Comparison of ENCODE assay signal across 34 cellular contexts in genomic region chr3:88879905-88880304, GRCh38.
"Had no signal": no experiment of that assay in that cellular context is flagged by ENCODE, and none has a peak within 500 bp of the region (broad histone marks: within the 10 kb centered on the region; RNA-seq: fewer than 3 reads in every experiment).

No MANE protein-coding gene starts in this region.

- DNase-seq: activated B cell treated with CpG ODN at 0.5 μM for 24 hours; activated CD4-positive, alpha-beta memory T cell treated with anti-CD3 and anti-CD28 coated beads, Interleukin-2, amount 10 ng/mL, durations not matched to agents 7 days and 5 days; activated CD4-positive, alpha-beta T cell treated with anti-CD3 and anti-CD28 coated beads for 1 hour; activated CD4-positive, alpha-beta T cell treated with anti-CD3 and anti-CD28 coated beads for 48 hours; activated CD8-positive, alpha-beta memory T cell treated with anti-CD3 and anti-CD28 coated beads for 24 hours; activated CD8-positive, alpha-beta memory T cell treated with anti-CD3 and anti-CD28 coated beads, Interleukin-2, amount 10 ng/mL, durations not matched to agents 7 days and 5 days; activated CD8-positive, alpha-beta memory T cell treated with anti-CD3 and anti-CD28 coated beads, Interleukin-2, amount 50 U/mL, for 48 hours; activated effector memory CD4-positive, alpha-beta T cell treated with Interleukin-2 at 50 U/mL for 16 hours; activated naive CD4-positive, alpha-beta T cell treated with anti-CD3 and anti-CD28 coated beads, Interleukin-2, amount 10 ng/mL, durations not matched to agents 7 days and 5 days; activated naive CD8-positive, alpha-beta T cell treated with anti-CD3 and anti-CD28 coated beads, Interleukin-2, amount 50 U/mL, for 24 hours; activated T-cell treated with anti-CD3 and anti-CD28 coated beads, Interleukin-2, amount 50 U/mL, for 48 hours; anterior cingulate cortex; NCI-H1105; NCI-H1417 treated with DMSO at 0.1 percent for 48 hours; NCI-H1694; NCI-H1930; NCI-H345; NCI-H510A; NCI-H526; NCI-H748 treated with DMSO at 0.1 percent for 48 hours; NK-92 treated with Interleukin-12 subunit alpha and Interleukin-12 subunit beta, amount 100 ng/mL, for 24 hours; PC-3; Peyer's patch; Right ventricle myocardium superior; RPMI8226; SW 1271; T-helper 1 cell; T-helper 2 cell; T-helper 9 cell had no signal

- H3K9me3 Mint-ChIP-seq: activated B cell treated with CpG ODN at 0.5 μM for 24 hours; activated CD4-positive, alpha-beta memory T cell treated with anti-CD3 and anti-CD28 coated beads, Interleukin-2, amount 10 ng/mL, durations not matched to agents 7 days and 5 days; activated naive CD4-positive, alpha-beta T cell treated with anti-CD3 and anti-CD28 coated beads, Interleukin-2, amount 10 ng/mL, durations not matched to agents 7 days and 5 days had no signal

- H3K27ac Mint-ChIP-seq: activated B cell treated with CpG ODN at 0.5 μM for 24 hours; activated CD4-positive, alpha-beta memory T cell treated with anti-CD3 and anti-CD28 coated beads, Interleukin-2, amount 10 ng/mL, durations not matched to agents 7 days and 5 days; activated CD8-positive, alpha-beta memory T cell treated with anti-CD3 and anti-CD28 coated beads, Interleukin-2, amount 10 ng/mL, durations not matched to agents 7 days and 5 days; activated naive CD4-positive, alpha-beta T cell treated with anti-CD3 and anti-CD28 coated beads, Interleukin-2, amount 10 ng/mL, durations not matched to agents 7 days and 5 days; activated naive CD8-positive, alpha-beta T cell; activated naive CD8-positive, alpha-beta T cell treated with anti-CD3 and anti-CD28 coated beads, Interleukin-2, amount 50 U/mL, for 24 hours; brain had no signal

- H3K4me1 Mint-ChIP-seq: activated B cell treated with CpG ODN at 0.5 μM for 24 hours; activated CD4-positive, alpha-beta memory T cell treated with anti-CD3 and anti-CD28 coated beads, Interleukin-2, amount 10 ng/mL, durations not matched to agents 7 days and 5 days; activated CD8-positive, alpha-beta memory T cell treated with anti-CD3 and anti-CD28 coated beads, Interleukin-2, amount 10 ng/mL, durations not matched to agents 7 days and 5 days; activated naive CD4-positive, alpha-beta T cell treated with anti-CD3 and anti-CD28 coated beads, Interleukin-2, amount 10 ng/mL, durations not matched to agents 7 days and 5 days; activated naive CD8-positive, alpha-beta T cell treated with anti-CD3 and anti-CD28 coated beads, Interleukin-2, amount 50 U/mL, for 24 hours; central memory CD8-positive, alpha-beta T cell had no signal

- H3K27ac ChIP-seq: cardiac muscle cell, Peyer's patch, VCaP had no signal

- ATAC-seq: activated CD8-positive, alpha-beta memory T cell treated with anti-CD3 and anti-CD28 coated beads, Interleukin-2, amount 10 ng/mL, durations not matched to agents 7 days and 5 days; activated naive CD8-positive, alpha-beta T cell treated with anti-CD3 and anti-CD28 coated beads, Interleukin-2, amount 50 U/mL, for 24 hours; PC-3 had no signal

- H3K36me3 Mint-ChIP-seq: activated CD8-positive, alpha-beta memory T cell treated with anti-CD3 and anti-CD28 coated beads, Interleukin-2, amount 10 ng/mL, durations not matched to agents 7 days and 5 days; activated naive CD4-positive, alpha-beta T cell treated with anti-CD3 and anti-CD28 coated beads, Interleukin-2, amount 10 ng/mL, durations not matched to agents 7 days and 5 days; activated naive CD8-positive, alpha-beta T cell; brain had no signal

- H3K36me3 ChIP-seq: cardiac muscle cell, Peyer's patch had no signal

- H3K27me3 ChIP-seq: cardiac muscle cell, Peyer's patch had no signal

- H3K4me1 ChIP-seq: Peyer's patch had no signal

- H3K9me3 ChIP-seq: Peyer's patch had no signal

- H3K27me3 Mint-ChIP-seq: activated B cell treated with CpG ODN at 0.5 μM for 24 hours; activated CD4-positive, alpha-beta memory T cell treated with anti-CD3 and anti-CD28 coated beads, Interleukin-2, amount 10 ng/mL, durations not matched to agents 7 days and 5 days; activated CD8-positive, alpha-beta memory T cell treated with anti-CD3 and anti-CD28 coated beads, Interleukin-2, amount 10 ng/mL, durations not matched to agents 7 days and 5 days; activated naive CD4-positive, alpha-beta T cell treated with anti-CD3 and anti-CD28 coated beads, Interleukin-2, amount 10 ng/mL, durations not matched to agents 7 days and 5 days; activated naive CD8-positive, alpha-beta T cell; activated naive CD8-positive, alpha-beta T cell treated with anti-CD3 and anti-CD28 coated beads, Interleukin-2, amount 50 U/mL, for 24 hours; brain; central memory CD8-positive, alpha-beta T cell had no signal

- H3K4me3 Mint-ChIP-seq: activated B cell treated with CpG ODN at 0.5 μM for 24 hours; activated CD4-positive, alpha-beta memory T cell treated with anti-CD3 and anti-CD28 coated beads, Interleukin-2, amount 10 ng/mL, durations not matched to agents 7 days and 5 days; activated CD8-positive, alpha-beta memory T cell treated with anti-CD3 and anti-CD28 coated beads, Interleukin-2, amount 10 ng/mL, durations not matched to agents 7 days and 5 days; activated naive CD4-positive, alpha-beta T cell treated with anti-CD3 and anti-CD28 coated beads, Interleukin-2, amount 10 ng/mL, durations not matched to agents 7 days and 5 days; activated naive CD8-positive, alpha-beta T cell; activated naive CD8-positive, alpha-beta T cell treated with anti-CD3 and anti-CD28 coated beads, Interleukin-2, amount 50 U/mL, for 24 hours; brain; central memory CD8-positive, alpha-beta T cell had no signal

- H3K4me3 ChIP-seq: cardiac muscle cell, Peyer's patch had no signal
